Comparison of ENCODE assay signal across 10 cellular contexts in the genomic region with DNA sequence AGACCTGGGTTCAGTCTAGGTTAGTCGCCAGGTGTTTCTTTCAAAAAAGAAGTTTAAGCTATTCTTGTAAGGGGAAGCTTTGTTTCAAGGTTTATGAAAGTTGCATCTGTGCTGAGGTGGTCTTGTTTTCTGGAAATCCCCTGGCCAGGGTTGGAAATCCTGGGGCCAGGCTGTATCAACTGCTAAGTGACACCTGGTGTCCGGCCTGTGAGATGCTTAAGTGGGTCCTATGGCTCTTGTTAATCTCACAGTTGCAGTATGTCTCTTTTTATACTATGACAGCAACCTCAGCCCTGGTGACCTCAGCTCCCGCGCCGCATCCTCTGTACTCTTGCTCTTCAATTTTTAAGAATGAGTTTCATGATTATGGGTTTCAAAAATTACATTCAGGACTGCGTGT.
A peak's percentile ranks its signal among the peaks of the same experiment; 100 is the strongest.
DNase-seq lines count a peak whose midpoint lies in the region; ATAC-seq, FAIRE-seq and TF ChIP-seq lines count a peak whose summit lies in the region.
"Had no signal": no experiment of that assay in that cellular context is flagged by ENCODE, and none has a peak within 500 bp of the region (broad histone marks: within the 10 kb centered on the region; RNA-seq: fewer than 3 reads in every experiment).

No MANE protein-coding gene starts in this region.

- H3K4me1 ChIP-seq in KMS-11 (ENCODE audit: low read depth, poor library complexity, severe bottlenecking), result peaks cover 90% of the 10 kb centered on the region
- H3K4me1 ChIP-seq: HAP-1 had no signal

- H3K36me3 ChIP-seq in KMS-11 (ENCODE audit: insufficient read depth), result no peaks in the 10 kb centered on the region
- H3K36me3 ChIP-seq: HAP-1 had no signal

- ATAC-seq in GM19351 (IDR thresholded peaks at IDR 0.05; ENCODE audit: unreplicated experiment) (peak; percentile 91), HG02870 (IDR thresholded peaks at IDR 0.05; ENCODE audit: unreplicated experiment) (peak; percentile 86)

- H3K27ac ChIP-seq in KMS-11, result peak overlapping the region; percentile 98

- TF ChIP-seq CTCF in KMS-11 (conservative IDR thresholded peaks at IDR 0.05; ENCODE audit: low read depth, low read length), result peak; percentile 35

- TF ChIP-seq POLR2A in GM12891 (IDR thresholded peaks at IDR 0.05; ENCODE audit: low read depth, low read length), result no peak

- H3K79me2 ChIP-seq in KMS-11 (ENCODE audit: insufficient read depth, low read depth), result no peaks in the 10 kb centered on the region

- DNase-seq in GM12891 (ENCODE audit: insufficient read length, low spot score) (no peak), cerebellar nuclear complex (lab: John Stamatoyannopoulos, UW) (no peak), DMS 273 treated with DMSO at 0.1 percent for 48 hours (lab: John Stamatoyannopoulos, UW) (no peak)
- no peak for DNase-seq in activated effector memory CD4-positive, alpha-beta T cell treated with Interleukin-2 at 50 U/mL for 16 hours
- no peak for DNase-seq in activated CD4-positive, CD25-positive, alpha-beta regulatory T cell treated with anti-CD3 and anti-CD28 coated beads, Interleukin-2, amount 50 U/mL, for 72 hours
- DNase-seq: stimulated activated CD4-positive, alpha-beta T cell treated with anti-CD3 and anti-CD28 coated beads, Interleukin-4, amount 100 ng/mL, for 4 hours had no signal

- H4K20me1 ChIP-seq in KMS-11 (ENCODE audit: insufficient read depth), result no peaks in the 10 kb centered on the region

- peak; percentile 80 for FAIRE-seq in GM12891 (lab: Jason Lieb, UNC)

- peak overlapping the region; percentile 75 for H3K9ac ChIP-seq in KMS-11

- no peaks in the 10 kb centered on the region for H3K27me3 ChIP-seq in KMS-11 (ENCODE audit: insufficient read depth, low read depth)

- H3K4me2 ChIP-seq in KMS-11, result peak overlapping the region; percentile 84

- no peak overlapping the region for H3K4me3 ChIP-seq in KMS-11 (IDR thresholded peaks at IDR 0.05; ENCODE audit: insufficient read depth, low read depth, low read length)
- H3K4me3 ChIP-seq: HAP-1 had no signal

- no peak overlapping the region for H2AFZ ChIP-seq in KMS-11 (ENCODE audit: low read depth)

TF ChIP-seq in GM12891, 5 proteins besides CTCF, POLR2A, EP300 and RAD21:
- TF ChIP-seq SPI1 (IDR thresholded peaks at IDR 0.05; ENCODE audit: low read depth, low read length), result no peak
- TF ChIP-seq POLR2AphosphoS5 (IDR thresholded peaks at IDR 0.05; ENCODE audit: low read depth, low read length), result no peak
- no peak for TF ChIP-seq POU2F2 (IDR thresholded peaks at IDR 0.05; ENCODE audit: low read depth, low read length)
- TF ChIP-seq TAF1 (IDR thresholded peaks at IDR 0.05; ENCODE audit: low read depth, low read length), result no peak
- TF ChIP-seq PAX5 (IDR thresholded peaks at IDR 0.05; ENCODE audit: insufficient read depth, low read length, severe bottlenecking), result no peak
